ENCODE assay signal across 10 cellular contexts in genomic region chr12:93777249-93777648, GRCh38.
A peak's percentile ranks its signal among the peaks of the same experiment; 100 is the strongest.
DNase-seq lines count a peak whose midpoint lies in the region; ATAC-seq and TF ChIP-seq lines count a peak whose summit lies in the region.
"Had no signal": no experiment of that assay in that cellular context is flagged by ENCODE, and none has a peak within 500 bp of the region (broad histone marks: within the 10 kb centered on the region; RNA-seq: fewer than 3 reads in every experiment).

No MANE protein-coding gene starts in this region.

- no peak for TF ChIP-seq POLR2A in Peyer's patch (IDR thresholded peaks at IDR 0.05)

- H3K27me3 ChIP-seq in lung (ENCODE audit: control insufficient read depth, insufficient read depth) (no peaks in the 10 kb centered on the region), Peyer's patch (no peaks in the 10 kb centered on the region)
- H3K27me3 ChIP-seq: SJCRH30 had no signal

- DNase-seq in MV-4-11 (lab: John Stamatoyannopoulos, UW) (peak; percentile 13), lung (ENCODE audit: low spot score) (no peak), substantia nigra (lab: John Stamatoyannopoulos, UW) (peak in 7 of 49 donors; percentile 4 to 46 (median 26)), T-helper 17 cell (no peak), Peyer's patch (no peak), DMS153 (lab: John Stamatoyannopoulos, UW) (no peak), NCI-H2171 (lab: John Stamatoyannopoulos, UW) (no peak)
- DNase-seq: SJCRH30 had no signal

- ATAC-seq in lung (ENCODE audit: insufficient read depth, low FRiP score): peak; percentile 68
- no peak for ATAC-seq in T-helper 17 cell

- TF ChIP-seq CTCF in lung (IDR thresholded peaks at IDR 0.05; ENCODE audit: control extremely low read depth, extremely low read depth): no peak
- no peak for TF ChIP-seq CTCF in Peyer's patch (IDR thresholded peaks at IDR 0.05)

- no peak overlapping the region for H3K27ac Mint-ChIP-seq in T-helper 17 cell
- H3K27ac Mint-ChIP-seq: IgD-negative memory B cell had no signal

- H3K4me1 ChIP-seq in lung (ENCODE audit: control insufficient read depth in 2 of 2, insufficient read depth in 2 of 2, low read length in 2 of 2): peaks cover 6 to 21% of the 10 kb centered on the region in 2 donors
- H3K4me1 ChIP-seq in Peyer's patch: peaks cover 0 to 10% (median 1%) of the 10 kb centered on the region in 4 donors

- H3K36me3 ChIP-seq in lung (ENCODE audit: control insufficient read depth in 2 of 2, insufficient read depth in 2 of 2, low read length in 2 of 2) (no peaks in the 10 kb centered on the region), Peyer's patch (no peaks in the 10 kb centered on the region)
- H3K36me3 ChIP-seq: SJCRH30 had no signal

- no peak overlapping the region for H3K4me3 ChIP-seq in lung
- no peak overlapping the region for H3K4me3 ChIP-seq in Peyer's patch
- H3K4me3 ChIP-seq: SJCRH30 had no signal

- no peak overlapping the region for H3K4me3 Mint-ChIP-seq in T-helper 17 cell
- H3K4me3 Mint-ChIP-seq: IgD-negative memory B cell had no signal

- peaks cover 19% of the 10 kb centered on the region for H3K4me1 Mint-ChIP-seq in T-helper 17 cell

- WGBS in lung, 2 donors: 33 to 34% methylated on average over 3 of the region's 3 CpGs

- H3K9me3 ChIP-seq in lung (ENCODE audit: control insufficient read depth in 2 of 2, insufficient read depth in 1 of 2, low read length in 1 of 2) (no peaks in the 10 kb centered on the region), T-helper 17 cell (ENCODE audit: control insufficient read depth, low read length, poor library complexity, severe bottlenecking) (peaks cover 3% of the 10 kb centered on the region), Peyer's patch (no peaks in the 10 kb centered on the region)
- H3K9me3 ChIP-seq: SJCRH30 had no signal

- peaks cover 2% of the 10 kb centered on the region for H3K36me3 Mint-ChIP-seq in T-helper 17 cell (ENCODE audit: low read depth)

- H3K27ac ChIP-seq in cingulate gyrus (ENCODE audit: low read depth, low read length) (peak overlapping the region; percentile 73), lung (ENCODE audit: low read depth in 1 of 2, low read length in 1 of 2) (peak overlapping the region; percentile 27 to 77), substantia nigra (ENCODE audit: low read depth, low read length, poor library complexity, severe bottlenecking) (peak overlapping the region; percentile 63), Peyer's patch (peak overlapping the region in 2 of 4 donors; percentile 27 to 62)
- H3K27ac ChIP-seq: SJCRH30 had no signal

- no peaks in the 10 kb centered on the region for H3K27me3 Mint-ChIP-seq in T-helper 17 cell
- H3K27me3 Mint-ChIP-seq: IgD-negative memory B cell had no signal
